13 cellular contexts compared by ENCODE assay signal in genomic region chr21:41370840-41371697, GRCh38. TPM values are rescaled to one million over a fixed set of nuclear protein-coding genes. Genes with fewer than 3 reads are reported as not detected.
DNase-seq lines count a peak whose midpoint lies in the region; ATAC-seq and TF ChIP-seq lines count a peak whose summit lies in the region.
"Had no signal": no experiment of that assay in that cellular context is flagged by ENCODE, and none has a peak within 500 bp of the region (broad histone marks: within the 10 kb centered on the region; RNA-seq: fewer than 3 reads in every experiment).

No MANE protein-coding gene starts in this region.

- TF ChIP-seq CTCF in DND-41 (IDR thresholded peaks at IDR 0.05; ENCODE audit: borderline replicate concordance, extremely low read depth, low read length, poor library complexity, severe bottlenecking) (no peak), SU-DHL-6 (IDR thresholded peaks at IDR 0.05; ENCODE audit: insufficient read depth, low read length, poor library complexity, severe bottlenecking) (no peak), fibroblast of the aortic adventitia (IDR thresholded peaks at IDR 0.05; ENCODE audit: insufficient read depth, low read length) (no peak), left lung (IDR thresholded peaks at IDR 0.05) (no peak), dorsolateral prefrontal cortex (IDR thresholded peaks at IDR 0.05 in 54 of 56, conservative IDR thresholded peaks at IDR 0.05 in 2 of 56; ENCODE audit: low read depth in 1 of 56, partially characterized antibody in 56 of 56) (no peak)

- ATAC-seq in DND-41 (ENCODE audit: insufficient read depth, low read depth) (no peak), HG02884 (IDR thresholded peaks at IDR 0.05; ENCODE audit: unreplicated experiment) (no peak), left lung (no peak), HG02970 (IDR thresholded peaks at IDR 0.05; ENCODE audit: low FRiP score, unreplicated experiment) (no peak)
- ATAC-seq: activated CD4-positive, CD25-positive, alpha-beta regulatory T cell treated with anti-CD3 and anti-CD28 coated beads, Interleukin-2, amount 50 U/mL, for 24 hours had no signal

- H3K4me1 ChIP-seq in DND-41 (ENCODE audit: insufficient read depth, low read length) = peaks cover 63% of the 10 kb centered on the region
- peaks cover 6 to 41% of the 10 kb centered on the region in 2 donors for H3K4me1 ChIP-seq in left lung

- H3K27me3 ChIP-seq in DND-41 (ENCODE audit: insufficient read depth, low read length, poor library complexity) (no peaks in the 10 kb centered on the region), SU-DHL-6 (ENCODE audit: low read length) (no peaks in the 10 kb centered on the region), left lung (peaks cover 0 to 9% of the 10 kb centered on the region in 2 donors), dorsolateral prefrontal cortex (peaks cover 0 to 28% (median 0%) of the 10 kb centered on the region in 45 donors)
- H3K27me3 ChIP-seq: ascending aorta had no signal

- H4K20me1 ChIP-seq in DND-41 (ENCODE audit: insufficient read depth, low read length) (peaks cover 15% of the 10 kb centered on the region; the same call in 1 of the 2 replicates), SU-DHL-6 (ENCODE audit: low read depth, low read length) (no peaks in the 10 kb centered on the region)

- DNase-seq in AG08395 (ENCODE audit: low spot score) (peak; percentile 43), DND-41 (no peak), fibroblast of the aortic adventitia (ENCODE audit: low read depth) (peak; percentile 4), left lung (no peak), dorsolateral prefrontal cortex (no peak)
- DNase-seq: NCI-H510A, SIG-M5 had no signal

- H3K9ac ChIP-seq in DND-41 (ENCODE audit: low read depth, low read length) (peak overlapping the region; percentile 72), SU-DHL-6 (ENCODE audit: low read length) (peak overlapping the region; percentile 70)

- H2AFZ ChIP-seq in DND-41 (ENCODE audit: low read depth, low read length) = peak overlapping the region; percentile 83
- peak overlapping the region; percentile 82 for H2AFZ ChIP-seq in SU-DHL-6 (ENCODE audit: low read depth, low read length, severe bottlenecking)

- peak overlapping the region; percentile 44 to 77 for H3K4me3 ChIP-seq in DND-41 (ENCODE audit: low read depth in 1 of 2, low read length in 2 of 2)
- H3K4me3 ChIP-seq in SU-DHL-6 (ENCODE audit: insufficient read depth, low read length, poor library complexity, severe bottlenecking) = peak overlapping the region; percentile 70
- H3K4me3 ChIP-seq in fibroblast of the aortic adventitia (ENCODE audit: low read depth, low read length) = no peak overlapping the region
- H3K4me3 ChIP-seq in left lung = no peak overlapping the region
- H3K4me3 ChIP-seq in dorsolateral prefrontal cortex = peak overlapping the region in 4 of 59 donors; percentile 44 to 48 (median 46)

- H3F3A ChIP-seq in SU-DHL-6 (ENCODE audit: insufficient read depth) = peaks cover 19% of the 10 kb centered on the region

- H3K9me2 ChIP-seq in SU-DHL-6 (replicated peaks; ENCODE audit: insufficient read depth, low read length) = no peaks in the 10 kb centered on the region

- H3K9me3 ChIP-seq in DND-41 (ENCODE audit: insufficient read depth, low read length, severe bottlenecking) (no peaks in the 10 kb centered on the region), SU-DHL-6 (ENCODE audit: insufficient read depth, low read length) (no peaks in the 10 kb centered on the region), left lung (no peaks in the 10 kb centered on the region)
- H3K9me3 ChIP-seq: ascending aorta had no signal

- H3K27ac ChIP-seq in DND-41 (ENCODE audit: low read length) (peak overlapping the region; percentile 85), SU-DHL-6 (ENCODE audit: low read depth, low read length) (peak overlapping the region; percentile 83), left lung (no peak overlapping the region), dorsolateral prefrontal cortex (no peak overlapping the region)
- H3K27ac ChIP-seq: ascending aorta, C4-2B had no signal

- H3K79me2 ChIP-seq in DND-41 (ENCODE audit: insufficient read depth, low read length) (peaks cover 62% of the 10 kb centered on the region), SU-DHL-6 (ENCODE audit: insufficient read depth, low read length) (peaks cover 56% of the 10 kb centered on the region)

- peaks cover 13% of the 10 kb centered on the region for H3K36me3 ChIP-seq in DND-41 (ENCODE audit: insufficient read depth, low read length)
- H3K36me3 ChIP-seq in SU-DHL-6 (ENCODE audit: low read length) = no peaks in the 10 kb centered on the region
- H3K36me3 ChIP-seq in left lung = peaks cover 0 to 17% of the 10 kb centered on the region in 2 donors
- H3K36me3 ChIP-seq: ascending aorta had no signal

- intact Hi-C loops in left lung (cut with DNase I) = no loop called here
- intact Hi-C loops in dorsolateral prefrontal cortex (cut with DNase I) = no loop called here

- H3K4me2 ChIP-seq in DND-41 (ENCODE audit: insufficient read depth, low read length) = peak overlapping the region; percentile 82
- peak overlapping the region; percentile 89 for H3K4me2 ChIP-seq in SU-DHL-6 (ENCODE audit: low read depth, low read length, poor library complexity, severe bottlenecking)

RNA-seq across cellular contexts. Expression of gene MX2, which starts 9.2 kb away (rescaled TPM):
- total RNA-seq in fibroblast of the aortic adventitia (ENCODE audit: low replicate concordance) = 3.8 and 4.2 TPM in 2 replicates
- 10 to 100 TPM; 11.9 to 31.9 TPM for total RNA-seq in left lung
- total RNA-seq in dorsolateral prefrontal cortex = 10 to 100 TPM in 4 of 120 experiments, 1 to 10 TPM in 116; 1.8 to 41.0 (median 5.0) TPM

RNA-seq across cellular contexts. Expression of gene FAM3B, which starts 54.5 kb away (rescaled TPM):
- not detected in 2 replicates for total RNA-seq in fibroblast of the aortic adventitia (ENCODE audit: low replicate concordance)
- total RNA-seq in left lung = 10 to 100 TPM in 1 of 2 donors, 1 to 10 TPM in 1; 7.9 to 31.9 TPM
- total RNA-seq in dorsolateral prefrontal cortex = under 1 TPM in 15 of 120 experiments, not detected in 105; 0.32 to 0.98 (median 0.63) TPM
- total RNA-seq: ascending aorta had no signal

RNA-seq across cellular contexts. Expression of gene MX1, which starts 55.0 kb away (rescaled TPM):
- total RNA-seq in fibroblast of the aortic adventitia (ENCODE audit: low replicate concordance) (3.2 and 30.7 TPM in 2 replicates), left lung (10 to 100 TPM; 59.8 to 66.3 TPM), dorsolateral prefrontal cortex (100 to 1,000 TPM in 3 of 120 experiments, 10 to 100 TPM in 117; 24.2 to 223 (median 40.0) TPM)

Comparison
In these comparisons a context has a peak if more than half of its experiments do, and no peak if none do; other contexts are left out.
1. DNase-seq: peak in AG08395 (single experiment) and fibroblast of the aortic adventitia (single experiment); none in DND-41 (single experiment), left lung (0 of 2) and dorsolateral prefrontal cortex (0 of 10).
2. H3K27ac ChIP-seq: peak in DND-41 (single experiment) and SU-DHL-6 (single experiment); none in left lung (0 of 2) and dorsolateral prefrontal cortex (0 of 59).
3. H3K4me3 ChIP-seq: peak in DND-41 (2 of 2) and SU-DHL-6 (single experiment); none in fibroblast of the aortic adventitia (single experiment) and left lung (0 of 2).